19 cellular contexts compared by ENCODE assay signal in the genomic region with DNA sequence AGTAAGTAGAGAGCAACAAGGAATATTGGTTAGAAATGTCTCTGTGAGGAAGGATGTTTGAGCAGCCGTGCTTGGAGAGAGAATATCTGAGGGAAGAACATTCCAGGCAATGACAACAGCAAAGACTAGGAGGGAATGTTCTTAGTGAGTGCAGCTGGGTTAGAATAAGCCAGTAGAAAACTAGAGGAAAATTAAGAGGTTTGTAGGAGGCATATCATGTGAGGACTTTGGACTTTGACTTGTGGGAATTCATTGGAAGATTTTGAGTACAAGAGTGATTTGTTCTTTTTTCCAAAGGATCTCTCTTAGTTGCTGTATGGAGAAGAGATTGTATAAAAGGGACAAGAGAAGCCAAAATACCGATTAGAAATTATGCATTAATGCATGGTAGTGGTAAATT. TPM values are rescaled to one million over a fixed set of nuclear protein-coding genes. Genes with fewer than 3 reads are reported as not detected.
DNase-seq lines count a peak whose midpoint lies in the region; ATAC-seq, FAIRE-seq and TF ChIP-seq lines count a peak whose summit lies in the region.
"Had no signal": no experiment of that assay in that cellular context is flagged by ENCODE, and none has a peak within 500 bp of the region (broad histone marks: within the 10 kb centered on the region; RNA-seq: fewer than 3 reads in every experiment).

No MANE protein-coding gene starts in this region.

- H3K4me3 ChIP-seq in GM12878 (no peak overlapping the region), mucosa of descending colon (no peak overlapping the region)
- H3K4me3 ChIP-seq: K562 had no signal

- H3K27ac ChIP-seq in CD4-positive, alpha-beta T cell (ENCODE audit: low read depth, low read length): no peak overlapping the region
- H3K27ac ChIP-seq in GM12878 (ENCODE audit: control insufficient read depth, insufficient read depth): no peak overlapping the region

- H3K9ac ChIP-seq in GM12878 (ENCODE audit: control insufficient read depth, insufficient read depth, low read length): no peak overlapping the region

- CTCF ChIA-PET in CD4-positive, alpha-beta T cell (lab: Charles Lee): no interaction called here
- CTCF ChIA-PET in Calu3 (lab: Charles Lee): no interaction called here
- CTCF ChIA-PET in GM12878 (lab: Yijun Ruan, JAX): no interaction called here

- TF ChIP-seq EP300 in GM12878 (IDR thresholded peaks at IDR 0.05; ENCODE audit: borderline replicate concordance in 1 of 2, control insufficient read depth in 1 of 2, low read depth in 2 of 2, low read length in 2 of 2): no peak

- ATAC-seq in CD4-positive, alpha-beta T cell (ENCODE audit: poor library complexity): no peak
- ATAC-seq in GM12878 (no peak), mucosa of descending colon (peak; percentile 18), HG03039 (IDR thresholded peaks at IDR 0.05; ENCODE audit: unreplicated experiment) (no peak)
- ATAC-seq: K562, PC-3 had no signal

- peaks cover 76% of the 10 kb centered on the region for H3K36me3 Mint-ChIP-seq in CD4-positive, alpha-beta T cell (ENCODE audit: low read depth)
- peaks cover 27% of the 10 kb centered on the region for H3K36me3 Mint-ChIP-seq in Calu3 (ENCODE audit: insufficient read depth, unreplicated experiment)

- no TSS peak for BruUV-seq in Calu3 (replicated peaks; lab: Mats Ljungman, UMichigan)
- BruUV-seq in GM12878 (replicated peaks; lab: Mats Ljungman, UMichigan): TSS peak; percentile 20

- in situ Hi-C loops in GM12878 (cut with MboI): no loop called here

- WGBS in GM12878 (ENCODE audit: insufficient coverage, insufficient replicate concordance, low lambda C conversion rate, missing lambda C conversion rate): 94% methylated on average over 2 of the region's 2 CpGs

- TF ChIP-seq POLR2A in GM12878 (IDR thresholded peaks at IDR 0.05; ENCODE audit: low read depth, low read length): no peak

- no peaks in the 10 kb centered on the region for H3K27me3 Mint-ChIP-seq in CD4-positive, alpha-beta T cell
- no peaks in the 10 kb centered on the region for H3K27me3 Mint-ChIP-seq in Calu3 (ENCODE audit: unreplicated experiment)

- intact Hi-C loops in CD4-positive, alpha-beta T cell (cut with DNase I, micrococcal nuclease): no loop called here
- intact Hi-C loops in Calu3 (cut with micrococcal nuclease; ENCODE audit: unreplicated experiment) (no loop called here), GM12878 (cut with micrococcal nuclease; ENCODE audit: unreplicated experiment) (no loop called here), mucosa of descending colon (cut with DNase I, micrococcal nuclease) (no loop called here)

- RAD21 ChIA-PET in GM12878 (lab: Charles Lee; ENCODE audit: unreplicated experiment): no interaction called here

- peaks cover 26% of the 10 kb centered on the region for H3K4me1 Mint-ChIP-seq in CD4-positive, alpha-beta T cell (ENCODE audit: low read depth)
- H3K4me1 Mint-ChIP-seq in Calu3 (ENCODE audit: low read depth, unreplicated experiment): peaks cover 40% of the 10 kb centered on the region

- H2AFZ ChIP-seq in GM12878 (ENCODE audit: control insufficient read depth, low read depth, low read length): no peak overlapping the region

- no peak overlapping the region for H3K4me3 Mint-ChIP-seq in CD4-positive, alpha-beta T cell
- H3K4me3 Mint-ChIP-seq in Calu3 (ENCODE audit: low read depth, unreplicated experiment): no peak overlapping the region

- peaks cover 7% of the 10 kb centered on the region for H3K79me2 ChIP-seq in GM12878 (ENCODE audit: control insufficient read depth, insufficient read depth, low read length)

- H3K27ac Mint-ChIP-seq in CD4-positive, alpha-beta T cell: peak overlapping the region; percentile 8
- peak overlapping the region; percentile 3 for H3K27ac Mint-ChIP-seq in Calu3 (ENCODE audit: unreplicated experiment)

- SMC1A ChIA-PET in GM12878 (lab: Charles Lee; ENCODE audit: uncharacterized antibody, unreplicated experiment): interaction anchor here (1.5 to 2.1 kb wide), 2 partner anchors 9 to 30 kb away, joined by 3 to 5 read pairs; no protein-coding TSS in a partner anchor

- no peak overlapping the region for H3K4me2 ChIP-seq in GM12878 (ENCODE audit: control insufficient read depth, insufficient read depth)

- H3K9me3 Mint-ChIP-seq in CD4-positive, alpha-beta T cell: no peaks in the 10 kb centered on the region
- H3K9me3 Mint-ChIP-seq in Calu3 (ENCODE audit: low read depth, unreplicated experiment): no peaks in the 10 kb centered on the region

- no peak for TF ChIP-seq CTCF in CD4-positive, alpha-beta T cell (IDR thresholded peaks at IDR 0.05)
- TF ChIP-seq CTCF in Calu3 (IDR thresholded peaks at IDR 0.05; ENCODE audit: unreplicated experiment): no peak
- TF ChIP-seq CTCF in GM12878 (IDR thresholded peaks at IDR 0.05 in 2 of 3, conservative IDR thresholded peaks at IDR 0.05 in 1 of 3; ENCODE audit: control insufficient read depth in 2 of 3, extremely low read depth in 1 of 3, insufficient read depth in 1 of 3, low read depth in 3 of 3, low read length in 3 of 3): no peak
- TF ChIP-seq CTCF in mucosa of descending colon (IDR thresholded peaks at IDR 0.05): no peak

- no peak for DNase-seq in CD4-positive, alpha-beta T cell
- DNase-seq in Calu3: no peak
- DNase-seq in GM12878 (ENCODE audit: low read depth, low spot score): no peak
- no peak for DNase-seq in mucosa of descending colon
- no peak for DNase-seq in SIG-M5 (lab: John Stamatoyannopoulos, UW)
- no peak for DNase-seq in activated gamma-delta T cell (lab: John Stamatoyannopoulos, UW)
- DNase-seq in urothelium cell line (ENCODE audit: low spot score): no peak
- DNase-seq: COR-L47, DMS53, GOT3, NCI-H1436 treated with DMSO at 0.1 percent for 48 hours, NCI-H2107, NCI-H345, NCI-H526 treated with DMSO at 0.1 percent for 48 hours, PC-3 had no signal

- FAIRE-seq in GM12878 (lab: Jason Lieb, UNC): no peak
- FAIRE-seq in urothelium cell line (lab: Jason Lieb, UNC): no peak
- FAIRE-seq: K562 had no signal

- H3K36me3 ChIP-seq in GM12878 (ENCODE audit: control insufficient read depth in 2 of 2, insufficient read depth in 2 of 2, low read length in 1 of 2) (peaks cover 0 to 15% of the 10 kb centered on the region in 2 experiments; a peak in 3 of 4 replicates), mucosa of descending colon (ENCODE audit: low read depth) (no peaks in the 10 kb centered on the region)

- H3K27me3 ChIP-seq in CD4-positive, alpha-beta T cell (ENCODE audit: control insufficient read depth, insufficient read depth, low read length): no peaks in the 10 kb centered on the region
- no peaks in the 10 kb centered on the region for H3K27me3 ChIP-seq in GM12878 (replicated peaks in 1 of 2; ENCODE audit: control insufficient read depth in 2 of 2, insufficient read depth in 2 of 2, low read length in 1 of 2)

- no peaks in the 10 kb centered on the region for H3K4me1 ChIP-seq in GM12878 (ENCODE audit: control insufficient read depth, insufficient read depth, low read length)
- peaks cover 9% of the 10 kb centered on the region for H3K4me1 ChIP-seq in mucosa of descending colon (ENCODE audit: low read depth)

- no peak for TF ChIP-seq RAD21 in GM12878 (IDR thresholded peaks at IDR 0.05; ENCODE audit: insufficient read depth, low read depth, low read length)

- no peaks in the 10 kb centered on the region for H4K20me1 ChIP-seq in GM12878 (ENCODE audit: control insufficient read depth, insufficient read depth)

- POLR2A ChIA-PET in CD4-positive, alpha-beta T cell (lab: Charles Lee): no interaction called here
- POLR2A ChIA-PET in GM12878 (lab: Charles Lee): no interaction called here

- no peaks in the 10 kb centered on the region for H3K9me3 ChIP-seq in CD4-positive, alpha-beta T cell (ENCODE audit: control insufficient read depth, low read length)
- H3K9me3 ChIP-seq in GM12878 (replicated peaks; ENCODE audit: control insufficient read depth, insufficient read depth, low read length) (peaks cover 1% of the 10 kb centered on the region; the same call in 2 of the 3 replicates), mucosa of descending colon (no peaks in the 10 kb centered on the region)

RNA-seq across cellular contexts. Expression of gene PPM1B, which starts 47.2 kb away (rescaled TPM):
- total RNA-seq in CD4-positive, alpha-beta T cell: 10 to 100 TPM; 87.3 to 89.6 TPM
- total RNA-seq in Calu3 (2022): 73.4 and 75.0 TPM in 2 replicates
- total RNA-seq in GM12878 (2013; cell fraction: nucleolus; rRNA removed): 131 and 134 TPM in 2 replicates
- total RNA-seq in GM12878 (2014; rRNA removed): 16.3 and 21.9 TPM in 2 replicates
- total RNA-seq in GM12878 (2014; rRNA removed; fragmentation: Illumina TruSeq; extraction: Trizol): 39.8 and 40.2 TPM in 2 replicates
- total RNA-seq in GM12878 (2021): 31.1 and 33.2 TPM in 2 replicates
- polyA plus RNA-seq in GM12878 (2011; ENCODE audit: low read depth): 18.4 TPM
- polyA plus RNA-seq in GM12878 (2011; rRNA removed): 53.4 and 82.6 TPM in 2 replicates
- polyA plus RNA-seq in GM12878 (2011; cell fraction: cytosol; rRNA removed): 15.7 and 18.1 TPM in 2 replicates
- 13.9 and 16.1 TPM in 2 replicates for polyA plus RNA-seq in GM12878 (2011; cell fraction: nucleus; rRNA removed)
- polyA plus RNA-seq in GM12878 (2012): 21.0 and 23.6 TPM in 2 replicates
- 36.3 and 50.2 TPM in 2 replicates for polyA plus RNA-seq in GM12878 (2014; fragmentation: Illumina TruSeq; extraction: Trizol)
- polyA plus RNA-seq in GM12878 (2014; fragmentation: Nextera tagmentation; extraction: Ambion mirVana): 10 to 100 TPM; 12.5 to 22.3 TPM
- polyA plus RNA-seq in GM12878 (2014; rRNA removed): 22.6 and 27.5 TPM in 2 replicates
- polyA plus RNA-seq in GM12878 (2016; fragmentation: Nextera tagmentation; extraction: Ambion mirVana): 10 to 100 TPM; 37.0 to 42.1 TPM
- 60.8 and 94.6 TPM in 2 replicates for polyA minus RNA-seq in GM12878 (2011; rRNA and poly(A)+ RNA removed)
- 27.3 and 31.1 TPM in 2 replicates for polyA minus RNA-seq in GM12878 (2011; cell fraction: cytosol; rRNA and poly(A)+ RNA removed)
- polyA minus RNA-seq in GM12878 (2011; cell fraction: nucleus; rRNA and poly(A)+ RNA removed): 20.7 and 28.8 TPM in 2 replicates
- total RNA-seq in mucosa of descending colon: 10 to 100 TPM; 59.8 to 75.4 (median 65.2) TPM

RNA-seq across cellular contexts. Expression of gene SLC3A1, which starts 59.5 kb away (rescaled TPM):
- total RNA-seq in CD4-positive, alpha-beta T cell: under 1 TPM; 0.36 to 0.69 TPM
- total RNA-seq in Calu3 (2022): 7.5 and 10.5 TPM in 2 replicates
- 1.3 and 2.3 TPM in 2 replicates for total RNA-seq in GM12878 (2013; cell fraction: nucleolus; rRNA removed)
- total RNA-seq in GM12878 (2014; rRNA removed): not detected in 2 replicates
- not detected in 2 replicates for total RNA-seq in GM12878 (2014; rRNA removed; fragmentation: Illumina TruSeq; extraction: Trizol)
- total RNA-seq in GM12878 (2021): 0.11 TPM in 1 of 2 replicates, not detected in the other
- 0.09 TPM for polyA plus RNA-seq in GM12878 (2011; ENCODE audit: low read depth)
- 0.13 and 0.22 TPM in 2 replicates for polyA plus RNA-seq in GM12878 (2011; rRNA removed)
- 0.03 TPM in 2 replicates for polyA plus RNA-seq in GM12878 (2011; cell fraction: cytosol; rRNA removed)
- polyA plus RNA-seq in GM12878 (2011; cell fraction: nucleus; rRNA removed): 0.10 and 0.16 TPM in 2 replicates
- 0.27 and 0.28 TPM in 2 replicates for polyA plus RNA-seq in GM12878 (2012)
- not detected in 2 replicates for polyA plus RNA-seq in GM12878 (2014; fragmentation: Illumina TruSeq; extraction: Trizol)
- under 1 TPM; 0.05 to 0.19 TPM for polyA plus RNA-seq in GM12878 (2014; fragmentation: Nextera tagmentation; extraction: Ambion mirVana)
- not detected in 2 replicates for polyA plus RNA-seq in GM12878 (2014; rRNA removed)
- polyA plus RNA-seq in GM12878 (2016; fragmentation: Nextera tagmentation; extraction: Ambion mirVana): under 1 TPM; 0.43 to 0.47 TPM
- 0.15 and 0.37 TPM in 2 replicates for polyA minus RNA-seq in GM12878 (2011; rRNA and poly(A)+ RNA removed)
- polyA minus RNA-seq in GM12878 (2011; cell fraction: cytosol; rRNA and poly(A)+ RNA removed): not detected in 2 replicates
- 0.12 TPM in 1 of 2 replicates, not detected in the other for polyA minus RNA-seq in GM12878 (2011; cell fraction: nucleus; rRNA and poly(A)+ RNA removed)
- total RNA-seq in mucosa of descending colon: 100 to 1,000 TPM in 1 of 3 donors, 10 to 100 TPM in 2; 28.1 to 101 (median 64.1) TPM
- total RNA-seq: G401 had no signal
- polyA plus RNA-seq: BJ had no signal
